In genomic region chr12:122080149-122081107, GRCh38 we compare ENCODE assay signal across 8 cellular contexts. TPM values are rescaled to one million over a fixed set of nuclear protein-coding genes. Genes with fewer than 3 reads are reported as not detected.
DNase-seq lines count a peak whose midpoint lies in the region; ATAC-seq and TF ChIP-seq lines count a peak whose summit lies in the region.

No MANE protein-coding gene starts in this region.

- H3K4me1 Mint-ChIP-seq in stimulated activated naive CD8-positive, alpha-beta T cell treated with anti-CD3 and anti-CD28 coated beads, Interleukin-15, amount 100 ng/mL, for 72 hours = peaks cover 24% of the 10 kb centered on the region

- peak overlapping the region; percentile 53 to 86 for H3K27ac Mint-ChIP-seq in stimulated activated naive CD8-positive, alpha-beta T cell treated with anti-CD3 and anti-CD28 coated beads, Interleukin-15, amount 100 ng/mL, for 72 hours

- H3K9me2 ChIP-seq in GM23248 (ENCODE audit: insufficient read depth) = no peaks in the 10 kb centered on the region
- no peaks in the 10 kb centered on the region for H3K9me2 ChIP-seq in PC-3 (replicated peaks; ENCODE audit: low read length)

- no peak for TF ChIP-seq CTCF in PC-3 (conservative IDR thresholded peaks at IDR 0.05; ENCODE audit: low read depth, low read length)

- H3K9me3 ChIP-seq in GM23248 (ENCODE audit: low read depth) (no peaks in the 10 kb centered on the region), PC-3 (ENCODE audit: low read length) (no peaks in the 10 kb centered on the region)

- H3K9me3 Mint-ChIP-seq in stimulated activated naive CD8-positive, alpha-beta T cell treated with anti-CD3 and anti-CD28 coated beads, Interleukin-15, amount 100 ng/mL, for 72 hours = no peaks in the 10 kb centered on the region

- peak overlapping the region; percentile 89 to 90 for H3K4me3 Mint-ChIP-seq in stimulated activated naive CD8-positive, alpha-beta T cell treated with anti-CD3 and anti-CD28 coated beads, Interleukin-15, amount 100 ng/mL, for 72 hours

- H3K9ac ChIP-seq in GM23248 (peak overlapping the region; percentile 84), PC-3 (ENCODE audit: low read length) (peak overlapping the region; percentile 79)

- H3K36me3 ChIP-seq in GM23248 (ENCODE audit: low read depth) = no peaks in the 10 kb centered on the region
- H3K36me3 ChIP-seq in PC-3 (ENCODE audit: low read depth, low read length) = no peaks in the 10 kb centered on the region; the same call in 1 of the 2 replicates

- intact Hi-C loops in PC-3 (cut with micrococcal nuclease) = loop anchor here (1.0 to 2.0 kb wide), 2 partner anchors 31 to 42 kb away; no protein-coding TSS in a partner anchor

- peak overlapping the region; percentile 86 for H3K27ac ChIP-seq in GM23248
- peak overlapping the region; percentile 85 for H3K27ac ChIP-seq in PC-3 (ENCODE audit: low read length)

- POLR2A ChIA-PET in PC-3 (lab: Charles Lee; ENCODE audit: unreplicated experiment) = interaction anchor here (0.6 to 1.3 kb wide), 4 partner anchors 17 to 68 kb away, joined by 4 to 6 read pairs (median 6); no protein-coding TSS in a partner anchor

- no peaks in the 10 kb centered on the region for H3K27me3 Mint-ChIP-seq in stimulated activated naive CD8-positive, alpha-beta T cell treated with anti-CD3 and anti-CD28 coated beads, Interleukin-15, amount 100 ng/mL, for 72 hours

- H4K20me1 ChIP-seq in GM23248 (ENCODE audit: insufficient read depth) (no peaks in the 10 kb centered on the region), PC-3 (ENCODE audit: low read length) (peaks cover 23% of the 10 kb centered on the region)

- in situ Hi-C loops in GM23248 (cut with MboI) = no loop called here

- peaks cover 57% of the 10 kb centered on the region for H3K79me2 ChIP-seq in GM23248 (ENCODE audit: insufficient read depth)
- H3K79me2 ChIP-seq in PC-3 (ENCODE audit: low read length) = peaks cover 65% of the 10 kb centered on the region

- H3K27me3 ChIP-seq in GM23248 (replicated peaks; ENCODE audit: insufficient read depth) (no peaks in the 10 kb centered on the region), PC-3 (ENCODE audit: low read length) (no peaks in the 10 kb centered on the region)

- peak overlapping the region; percentile 78 for H3K4me3 ChIP-seq in GM23248
- peak overlapping the region; percentile 81 for H3K4me3 ChIP-seq in PC-3 (ENCODE audit: low read length)

- H3F3A ChIP-seq in GM23248 (ENCODE audit: insufficient read depth) = peaks cover 38% of the 10 kb centered on the region
- peaks cover 9% of the 10 kb centered on the region for H3F3A ChIP-seq in PC-3 (ENCODE audit: low read length, unreplicated experiment)

- CTCF ChIA-PET in PC-3 (lab: Charles Lee) = interaction anchor here (0.6 to 1.2 kb wide), 4 partner anchors 17 to 408 kb away, joined by 3 to 5 read pairs (median 4); no protein-coding TSS in a partner anchor

- H2AFZ ChIP-seq in GM23248 (0 out of 2 replicates have a peak overlapping the region, but pooled peaks have one; percentile 6), PC-3 (ENCODE audit: low read length) (no peak overlapping the region)

- no TSS peak for BruUV-seq in PC-3 (replicated peaks; lab: Mats Ljungman, UMichigan)

- peak; percentile 33 for ATAC-seq in PC-3
- ATAC-seq in left lobe of liver = peak; percentile 40
- ATAC-seq in stimulated activated naive CD8-positive, alpha-beta T cell treated with anti-CD3 and anti-CD28 coated beads, Interleukin-15, amount 100 ng/mL, for 72 hours = no peak
- ATAC-seq in GM18520 (IDR thresholded peaks at IDR 0.05; ENCODE audit: unreplicated experiment) = no peak
- ATAC-seq in HG03196 (IDR thresholded peaks at IDR 0.05; ENCODE audit: unreplicated experiment) = no peak

- peaks cover 20% of the 10 kb centered on the region for H3K4me1 ChIP-seq in GM23248 (ENCODE audit: insufficient read depth)
- peaks cover 27% of the 10 kb centered on the region for H3K4me1 ChIP-seq in PC-3 (ENCODE audit: insufficient read depth, low read length)

- 7 to 9% methylated on average over 18 of the region's 18 CpGs for WGBS in GM23248 (ENCODE audit: low coverage in 1 of 2, low lambda C conversion rate in 2 of 2, missing lambda C conversion rate in 2 of 2), 2 experiments

- DNase-seq in AG08396 (ENCODE audit: low spot score) (peak; percentile 76), GM23248 (peak; percentile 86), PC-3 (peak; percentile 92), cerebellum (ENCODE audit: low spot score) (peak; percentile 71), left lobe of liver (ENCODE audit: low spot score) (peak; percentile 71)
- DNase-seq in stimulated activated naive CD8-positive, alpha-beta T cell treated with anti-CD3 and anti-CD28 coated beads, Interleukin-15, amount 100 ng/mL, for 72 hours = no peak

- H3K4me2 ChIP-seq in GM23248 (ENCODE audit: unreplicated experiment) (peak overlapping the region; percentile 94), PC-3 (ENCODE audit: low read length) (peak overlapping the region; percentile 93)

RNA-seq across cellular contexts. Expression of gene MLXIP, which starts 1.9 kb away (rescaled TPM):
- total RNA-seq in GM23248 (2014; rRNA removed; shearing (Covaris generic)) = 6.4 and 7.1 TPM in 2 replicates
- polyA plus RNA-seq in GM23248 (2016; fragmentation: Nextera tagmentation; extraction: Ambion mirVana) = 7.4 and 7.5 TPM in 2 replicates
- total RNA-seq in PC-3 (2014; rRNA removed) (16.7 and 21.8 TPM in 2 replicates), cerebellum (18.9 TPM), left lobe of liver (19.0 TPM)

RNA-seq across cellular contexts. Expression of gene BCL7A, which starts 58.7 kb away (rescaled TPM):
- total RNA-seq in GM23248 (2014; rRNA removed; shearing (Covaris generic)) = 3.4 and 4.2 TPM in 2 replicates
- polyA plus RNA-seq in GM23248 (2016; fragmentation: Nextera tagmentation; extraction: Ambion mirVana) = 2.7 and 3.0 TPM in 2 replicates
- 31.6 and 32.5 TPM in 2 replicates for total RNA-seq in PC-3 (2014; rRNA removed)
- 38.5 TPM for total RNA-seq in cerebellum
- total RNA-seq in left lobe of liver = 5.2 TPM

Comparison
In these comparisons a context has a peak if more than half of its experiments do, and no peak if none do; other contexts are left out.
1. DNase-seq: peak in AG08396 (single experiment), GM23248 (single experiment), PC-3 (single experiment), cerebellum (single experiment) and left lobe of liver (single experiment); none in stimulated activated naive CD8-positive, alpha-beta T cell treated with anti-CD3 and anti-CD28 coated beads, Interleukin-15, amount 100 ng/mL, for 72 hours (0 of 2).
2. ATAC-seq: peak in PC-3 (single experiment) and left lobe of liver (single experiment); none in stimulated activated naive CD8-positive, alpha-beta T cell treated with anti-CD3 and anti-CD28 coated beads, Interleukin-15, amount 100 ng/mL, for 72 hours (single experiment), GM18520 (single experiment) and HG03196 (single experiment).